9 cellular contexts compared by ENCODE assay signal in the genomic region with DNA sequence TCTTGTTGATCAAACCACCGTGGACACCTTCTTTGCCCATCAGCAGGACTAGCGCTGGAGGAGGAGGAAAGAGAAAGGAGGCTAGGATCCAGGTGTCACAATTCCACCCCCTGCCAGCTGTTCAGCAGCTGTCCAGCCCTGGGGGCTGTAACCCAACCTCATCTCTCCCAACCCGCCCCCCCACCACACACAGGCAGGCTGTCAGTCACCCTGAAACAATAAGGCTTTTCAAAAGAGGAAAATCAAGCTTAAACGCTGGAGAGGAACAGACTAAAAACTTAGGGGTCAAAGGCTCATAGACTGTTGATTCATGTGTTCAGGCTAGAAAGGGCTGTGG. TPM values are rescaled to one million over a fixed set of nuclear protein-coding genes. Genes with fewer than 3 reads are reported as not detected.
A peak's percentile ranks its signal among the peaks of the same experiment; 100 is the strongest.
DNase-seq lines count a peak whose midpoint lies in the region; ATAC-seq and TF ChIP-seq lines count a peak whose summit lies in the region.
"Had no signal": no experiment of that assay in that cellular context is flagged by ENCODE, and none has a peak within 500 bp of the region (broad histone marks: within the 10 kb centered on the region; RNA-seq: fewer than 3 reads in every experiment).

No MANE protein-coding gene starts in this region.

- intact Hi-C loops in heart right ventricle (cut with DNase I), result loop anchor here in 2 of 10 donors (5.0 kb wide), 2 partner anchors 39 to 51 kb away; a partner anchor contains a TSS
- intact Hi-C loops in Right ventricle myocardium superior (cut with DNase I), result no loop called here
- intact Hi-C loops in adrenal gland (cut with DNase I), result no loop called here
- intact Hi-C loops in lower lobe of right lung (cut with DNase I), result no loop called here
- intact Hi-C loops in uterus (cut with DNase I; ENCODE audit: low total_unique reads), result no loop called here

- ATAC-seq in heart right ventricle (no peak), Right ventricle myocardium superior (ENCODE audit: poor library complexity) (no peak), lower lobe of right lung (no peak)

- H3K4me1 ChIP-seq in heart right ventricle (peaks cover 23 to 80% (median 65%) of the 10 kb centered on the region in 9 donors), adrenal gland (replicated peaks in 1 of 2) (peaks cover 37 to 52% of the 10 kb centered on the region in 2 donors), lower lobe of right lung (peaks cover 59% of the 10 kb centered on the region), uterus (peaks cover 12 to 21% of the 10 kb centered on the region in 2 donors)

- WGBS in heart right ventricle, 2 donors, result 45 to 47% methylated on average over 4 of the region's 4 CpGs
- WGBS in adrenal gland, 4 donors, result 26 to 42% (median 38%) methylated on average over 4 of the region's 4 CpGs

- H3K4me3 ChIP-seq in heart right ventricle, result peak overlapping the region in 8 of 10 donors; percentile 91 to 100 (median 98)
- peak overlapping the region in 1 of 4 donors; percentile 85 for H3K4me3 ChIP-seq in adrenal gland
- H3K4me3 ChIP-seq in lower lobe of right lung, result peak overlapping the region; percentile 99
- peak overlapping the region in 1 of 2 donors; percentile 82 for H3K4me3 ChIP-seq in uterus

- no peaks in the 10 kb centered on the region for H3K9me3 ChIP-seq in heart right ventricle
- H3K9me3 ChIP-seq in adrenal gland (replicated peaks in 1 of 3), result no peaks in the 10 kb centered on the region
- H3K9me3 ChIP-seq in lower lobe of right lung, result no peaks in the 10 kb centered on the region
- no peaks in the 10 kb centered on the region for H3K9me3 ChIP-seq in uterus

- no peak for TF ChIP-seq CTCF in heart right ventricle (IDR thresholded peaks at IDR 0.05)
- no peak for TF ChIP-seq CTCF in adrenal gland (IDR thresholded peaks at IDR 0.05)
- no peak for TF ChIP-seq CTCF in lower lobe of right lung (IDR thresholded peaks at IDR 0.05)
- no peak for TF ChIP-seq CTCF in uterus (IDR thresholded peaks at IDR 0.05)

- DNase-seq in heart right ventricle (no peak), Right ventricle myocardium superior (no peak), adrenal gland (no peak), lower lobe of right lung (no peak), uterus (no peak), NCI-H128 (lab: John Stamatoyannopoulos, UW; ENCODE audit: unreplicated experiment) (no peak), NCI-H187 treated with DMSO at 0.1 percent for 48 hours (lab: John Stamatoyannopoulos, UW) (no peak)
- no peak for DNase-seq in stimulated activated CD4-positive, alpha-beta T cell treated with anti-CD3 and anti-CD28 coated beads, Interleukin-4, amount 100 ng/mL, for 1 hour

- peaks cover 0 to 59% (median 15%) of the 10 kb centered on the region in 9 donors for H3K36me3 ChIP-seq in heart right ventricle
- H3K36me3 ChIP-seq in adrenal gland (replicated peaks in 1 of 2), result peaks cover 0 to 49% of the 10 kb centered on the region in 2 donors
- peaks cover 50% of the 10 kb centered on the region for H3K36me3 ChIP-seq in lower lobe of right lung
- no peaks in the 10 kb centered on the region for H3K36me3 ChIP-seq in uterus

- H3K27ac ChIP-seq in heart right ventricle, result peak overlapping the region in 6 of 10 donors; percentile 13 to 100 (median 99)
- peak overlapping the region in 3 of 5 donors; percentile 53 to 99 (median 75) for H3K27ac ChIP-seq in adrenal gland
- H3K27ac ChIP-seq in lower lobe of right lung, result no peak overlapping the region
- peak overlapping the region; percentile 93 to 98 for H3K27ac ChIP-seq in uterus

- TF ChIP-seq POLR2A in adrenal gland (IDR thresholded peaks at IDR 0.05) (no peak), uterus (IDR thresholded peaks at IDR 0.05) (no peak)

- no peaks in the 10 kb centered on the region for H3K27me3 ChIP-seq in heart right ventricle
- no peaks in the 10 kb centered on the region for H3K27me3 ChIP-seq in adrenal gland
- H3K27me3 ChIP-seq in lower lobe of right lung (ENCODE audit: low read depth), result no peaks in the 10 kb centered on the region
- H3K27me3 ChIP-seq in uterus, result no peaks in the 10 kb centered on the region

RNA-seq across cellular contexts. Expression of a gene that starts 2.4 kb away (rescaled TPM):
- total RNA-seq in heart right ventricle (100 to 1,000 TPM; 144 to 376 (median 160) TPM), Right ventricle myocardium superior (179 TPM), adrenal gland (1,000 to 10,000 TPM in 1 of 8 donors, 100 to 1,000 TPM in 7; 357 to 1,056 (median 454) TPM), lower lobe of right lung (528 TPM), uterus (100 to 1,000 TPM; 170 to 396 (median 304) TPM)
- polyA plus RNA-seq in heart right ventricle (100 to 1,000 TPM; 170 to 830 TPM), adrenal gland (100 to 1,000 TPM; 310 to 593 (median 390) TPM)

RNA-seq across cellular contexts. Expression of a gene that starts 5.0 kb away (rescaled TPM):
- total RNA-seq in heart right ventricle, result 1,000 to 10,000 TPM in 2 of 10 donors, 100 to 1,000 TPM in 8; 609 to 1,418 (median 746) TPM
- polyA plus RNA-seq in heart right ventricle, result 1,000 to 10,000 TPM in 1 of 2 donors, 100 to 1,000 TPM in 1; 143 to 1,668 TPM
- 534 TPM for total RNA-seq in Right ventricle myocardium superior
- 10 to 100 TPM in 2 of 8 donors, 1 to 10 TPM in 6; 1.6 to 13.6 (median 4.2) TPM for total RNA-seq in adrenal gland
- 10 to 100 TPM in 2 of 3 donors, 1 to 10 TPM in 1; 2.5 to 64.8 (median 22.0) TPM for polyA plus RNA-seq in adrenal gland
- total RNA-seq in lower lobe of right lung, result 8.2 TPM
- total RNA-seq in uterus, result 1 to 10 TPM in 3 of 4 donors, not detected in 1; 2.8 to 3.7 (median 3.6) TPM

RNA-seq across cellular contexts. Expression of a gene that starts 5.8 kb away (rescaled TPM):
- 100 to 1,000 TPM in 1 of 10 donors, 10 to 100 TPM in 9; 65.0 to 104 (median 80.9) TPM for total RNA-seq in heart right ventricle
- polyA plus RNA-seq in heart right ventricle, result 100 to 1,000 TPM; 132 to 202 TPM
- total RNA-seq in Right ventricle myocardium superior, result 85.8 TPM
- total RNA-seq in adrenal gland, result 100 to 1,000 TPM in 4 of 8 donors, 10 to 100 TPM in 4; 46.7 to 130 (median 94.5) TPM
- polyA plus RNA-seq in adrenal gland, result 100 to 1,000 TPM; 134 to 252 (median 240) TPM
- 97.5 TPM for total RNA-seq in lower lobe of right lung
- 100 to 1,000 TPM in 1 of 4 donors, 10 to 100 TPM in 3; 14.8 to 100 (median 53.1) TPM for total RNA-seq in uterus

RNA-seq across cellular contexts. Expression of a gene that starts 6.1 kb away (rescaled TPM):
- total RNA-seq in heart right ventricle (100 to 1,000 TPM; 181 to 312 (median 242) TPM), Right ventricle myocardium superior (208 TPM), adrenal gland (10 to 100 TPM; 65.3 to 77.7 (median 68.5) TPM), lower lobe of right lung (59.9 TPM), uterus (10 to 100 TPM in 3 of 4 donors, 1 to 10 TPM in 1; 9.5 to 58.2 (median 42.9) TPM)
- polyA plus RNA-seq in heart right ventricle (100 to 1,000 TPM; 126 to 127 TPM), adrenal gland (10 to 100 TPM; 37.8 to 57.1 (median 40.3) TPM)

RNA-seq across cellular contexts. Expression of a gene that starts 13.8 kb away (rescaled TPM):
- total RNA-seq in heart right ventricle (under 1 TPM in 5 of 10 donors, not detected in 5; 0.15 to 0.53 (median 0.39) TPM), Right ventricle myocardium superior (not detected), adrenal gland (under 1 TPM in 1 of 8 donors, not detected in 7; 0.08 TPM), lower lobe of right lung (0.92 TPM), uterus (not detected)
- polyA plus RNA-seq in heart right ventricle (under 1 TPM; 0.04 to 0.15 TPM), adrenal gland (not detected)
- total RNA-seq: HT-29 had no signal

Comparison
In these comparisons a context has a peak if more than half of its experiments do, and no peak if none do; other contexts are left out.
1. RNA of a gene that starts 5.0 kb away (total RNA-seq): 609 to 1,418 TPM in heart right ventricle and 534 TPM in Right ventricle myocardium superior (single experiment); 8.2 TPM in lower lobe of right lung (single experiment), 1.6 to 13.6 TPM in adrenal gland and 2.8 to 3.7 TPM in uterus; every median in the first group is over 10 times any median in the second.